ENCODE assay signal across 22 cellular contexts in genomic region chr14:53380041-53380440, GRCh38.
DNase-seq lines count a peak whose midpoint lies in the region; ATAC-seq, FAIRE-seq and TF ChIP-seq lines count a peak whose summit lies in the region.
"Had no signal": no experiment of that assay in that cellular context is flagged by ENCODE, and none has a peak within 500 bp of the region (broad histone marks: within the 10 kb centered on the region; RNA-seq: fewer than 3 reads in every experiment).

No MANE protein-coding gene starts in this region.

- no peaks in the 10 kb centered on the region for H3K4me1 ChIP-seq in GM12878 (ENCODE audit: control insufficient read depth, insufficient read depth, low read length)
- no peaks in the 10 kb centered on the region for H3K4me1 ChIP-seq in PC-9 (replicated peaks; ENCODE audit: insufficient read depth)
- no peaks in the 10 kb centered on the region for H3K4me1 ChIP-seq in SK-N-SH (ENCODE audit: control insufficient read depth in 1 of 2, insufficient read depth in 2 of 2, low read depth in 1 of 2, low read length in 1 of 2)
- H3K4me1 ChIP-seq: Caco-2 had no signal

- H3F3A ChIP-seq in PC-9 (ENCODE audit: insufficient read depth, low read depth), result no peaks in the 10 kb centered on the region
- H3F3A ChIP-seq in SK-N-SH (replicated peaks; ENCODE audit: insufficient read depth), result no peaks in the 10 kb centered on the region

- H3K4me2 ChIP-seq in GM12878 (ENCODE audit: control insufficient read depth, insufficient read depth), result no peak overlapping the region
- no peak overlapping the region for H3K4me2 ChIP-seq in PC-9
- H3K4me2 ChIP-seq in SK-N-SH, result no peak overlapping the region

- no peak for ATAC-seq in GM12878
- ATAC-seq: HepG2 had no signal

- BruUV-seq in GM12878 (replicated peaks; lab: Mats Ljungman, UMichigan), result no TSS peak
- BruUV-seq in PC-9 (replicated peaks; lab: Mats Ljungman, UMichigan), result no TSS peak

- H3K9ac ChIP-seq in GM12878 (ENCODE audit: control insufficient read depth, insufficient read depth, low read length) (no peak overlapping the region), SK-N-SH (no peak overlapping the region)

- FAIRE-seq in GM12878 (lab: Jason Lieb, UNC) (peak; percentile 41), urothelium cell line (lab: Jason Lieb, UNC) (peak; percentile 40)
- FAIRE-seq: A204.1, D721Med, G401.6, GM12892, GM18507, H1, HepG2 had no signal

- CTCF ChIA-PET in GM12878 (lab: Yijun Ruan, JAX) (no interaction called here), PC-9 (lab: Charles Lee) (no interaction called here), SK-N-SH (lab: Yijun Ruan, JAX) (interaction anchor here (1.1 kb wide), 1 partner anchor 8 kb away, joined by 3 read pairs; no protein-coding TSS in a partner anchor)

- no peaks in the 10 kb centered on the region for H4K20me1 ChIP-seq in GM12878 (ENCODE audit: control insufficient read depth, insufficient read depth)
- H4K20me1 ChIP-seq in PC-9 (ENCODE audit: insufficient read depth), result 0 out of 2 replicates have a peak, but pooled peaks cover 3% of the 10 kb centered on the region
- no peaks in the 10 kb centered on the region for H4K20me1 ChIP-seq in SK-N-SH (ENCODE audit: insufficient read depth)

- RAD21 ChIA-PET in GM12878 (lab: Charles Lee; ENCODE audit: unreplicated experiment), result no interaction called here

- no peaks in the 10 kb centered on the region for H3K9me2 ChIP-seq in PC-9 (ENCODE audit: insufficient read depth)
- H3K9me2 ChIP-seq in SK-N-SH, result no peaks in the 10 kb centered on the region

- H3K4me3 ChIP-seq in GM12878 (no peak overlapping the region), fibroblast of mammary gland (ENCODE audit: control insufficient read depth, low read depth, low read length) (no peak overlapping the region), PC-9 (no peak overlapping the region), SK-N-SH (ENCODE audit: low read depth in 2 of 2, low read length in 1 of 2) (no peak overlapping the region)

- H3K36me3 ChIP-seq in GM12878 (ENCODE audit: control insufficient read depth in 2 of 2, insufficient read depth in 2 of 2, low read length in 1 of 2) (no peaks in the 10 kb centered on the region), PC-9 (ENCODE audit: low read depth) (no peaks in the 10 kb centered on the region), SK-N-SH (replicated peaks in 1 of 2; ENCODE audit: control insufficient read depth in 1 of 2, insufficient read depth in 2 of 2, low read length in 1 of 2) (no peaks in the 10 kb centered on the region)

- peak; percentile 22 for DNase-seq in HS-5 (ENCODE audit: low read depth)
- no peak for DNase-seq in GM12878 (ENCODE audit: low read depth, low spot score)
- peak; percentile 42 for DNase-seq in fibroblast of mammary gland (ENCODE audit: low read depth)
- DNase-seq in urothelium cell line (ENCODE audit: low spot score), result no peak
- no peak for DNase-seq in PC-9
- no peak for DNase-seq in NCI-H1105 (lab: John Stamatoyannopoulos, UW)
- no peak for DNase-seq in SK-N-SH
- DNase-seq: ACHN; AML-193; Caco-2; CD4-positive, alpha-beta T cell; H9; KBM-7 had no signal

- H3K9me3 ChIP-seq in GM12878 (replicated peaks; ENCODE audit: control insufficient read depth, insufficient read depth, low read length) (no peaks in the 10 kb centered on the region), PC-9 (ENCODE audit: insufficient read depth, low read depth) (no peaks in the 10 kb centered on the region), SK-N-SH (no peaks in the 10 kb centered on the region)
- H3K9me3 ChIP-seq: Caco-2 had no signal

- TF ChIP-seq RAD21 in GM12878 (IDR thresholded peaks at IDR 0.05; ENCODE audit: insufficient read depth, low read depth, low read length) (no peak), SK-N-SH (IDR thresholded peaks at IDR 0.05; ENCODE audit: low read length) (no peak)

- no peak overlapping the region for H3K27ac ChIP-seq in GM12878 (ENCODE audit: control insufficient read depth, insufficient read depth)
- no peak overlapping the region for H3K27ac ChIP-seq in PC-9
- no peak overlapping the region for H3K27ac ChIP-seq in SK-N-SH (ENCODE audit: low read depth in 2 of 2, low read length in 1 of 2)
- H3K27ac ChIP-seq: C4-2B, HL-60 had no signal

- 39% methylated on average over 2 of the region's 2 CpGs for WGBS in GM12878 (ENCODE audit: insufficient coverage, insufficient replicate concordance, low lambda C conversion rate, missing lambda C conversion rate)
- WGBS in SK-N-SH (ENCODE audit: low lambda C conversion rate), result 10% methylated on average over 2 of the region's 2 CpGs

- no peaks in the 10 kb centered on the region for H3K27me3 ChIP-seq in GM12878 (replicated peaks in 1 of 2; ENCODE audit: control insufficient read depth in 2 of 2, insufficient read depth in 2 of 2, low read length in 1 of 2)
- no peaks in the 10 kb centered on the region for H3K27me3 ChIP-seq in PC-9 (ENCODE audit: insufficient read depth, low read depth)
- H3K27me3 ChIP-seq in SK-N-SH (ENCODE audit: insufficient read depth), result no peaks in the 10 kb centered on the region

- SMC1A ChIA-PET in GM12878 (lab: Charles Lee; ENCODE audit: uncharacterized antibody, unreplicated experiment), result interaction anchor here (0.7 kb wide), 1 partner anchor 560 kb away, joined by 3 read pairs; no protein-coding TSS in a partner anchor

- TF ChIP-seq EP300 in GM12878 (IDR thresholded peaks at IDR 0.05; ENCODE audit: borderline replicate concordance in 1 of 2, control insufficient read depth in 1 of 2, low read depth in 2 of 2, low read length in 2 of 2) (no peak), SK-N-SH (IDR thresholded peaks at IDR 0.05; ENCODE audit: borderline replicate concordance in 1 of 2, low read depth in 1 of 2, low read length in 1 of 2) (no peak)

- in situ Hi-C loops in GM12878 (cut with MboI), result no loop called here

- POLR2A ChIA-PET in GM12878 (lab: Charles Lee), result no interaction called here
- POLR2A ChIA-PET in PC-9 (lab: Charles Lee; ENCODE audit: unreplicated experiment), result no interaction called here
- POLR2A ChIA-PET in SK-N-SH (lab: Yijun Ruan, JAX), result no interaction called here

- H3K79me2 ChIP-seq in GM12878 (ENCODE audit: control insufficient read depth, insufficient read depth, low read length) (no peaks in the 10 kb centered on the region), PC-9 (ENCODE audit: low read depth) (no peaks in the 10 kb centered on the region), SK-N-SH (ENCODE audit: insufficient read depth) (no peaks in the 10 kb centered on the region)

- TF ChIP-seq CTCF in GM12878 (IDR thresholded peaks at IDR 0.05 in 2 of 3, conservative IDR thresholded peaks at IDR 0.05 in 1 of 3; ENCODE audit: control insufficient read depth in 2 of 3, extremely low read depth in 1 of 3, insufficient read depth in 1 of 3, low read depth in 3 of 3, low read length in 3 of 3) (no peak), fibroblast of mammary gland (conservative IDR thresholded peaks at IDR 0.05; ENCODE audit: control insufficient read depth, insufficient read depth, low read depth, low read length) (no peak), PC-9 (conservative IDR thresholded peaks at IDR 0.05) (no peak), SK-N-SH (IDR thresholded peaks at IDR 0.05) (no peak)

- intact Hi-C loops in GM12878 (cut with micrococcal nuclease; ENCODE audit: unreplicated experiment), result no loop called here
- intact Hi-C loops in PC-9 (cut with micrococcal nuclease; ENCODE audit: unreplicated experiment), result no loop called here

- TF ChIP-seq POLR2A in GM12878 (IDR thresholded peaks at IDR 0.05; ENCODE audit: low read depth, low read length), result no peak

- H2AFZ ChIP-seq in GM12878 (ENCODE audit: control insufficient read depth, low read depth, low read length) (no peak overlapping the region), PC-9 (no peak overlapping the region), SK-N-SH (ENCODE audit: low read depth) (no peak overlapping the region)

TF ChIP-seq in GM12878, 131 proteins besides CTCF, POLR2A, EP300 and RAD21:
- TF ChIP-seq JUNB (IDR thresholded peaks at IDR 0.05) (no peak), MYB (IDR thresholded peaks at IDR 0.05; ENCODE audit: borderline replicate concordance, low read depth, low read length) (no peak)
TF ChIP-seq in GM12878: peak in this region for 0.

TF ChIP-seq in SK-N-SH, 30 proteins besides CTCF, POLR2A, EP300 and RAD21:
- no peak for TF ChIP-seq NFIC (IDR thresholded peaks at IDR 0.05; ENCODE audit: borderline replicate concordance)
- TF ChIP-seq FOSL2 (IDR thresholded peaks at IDR 0.05; ENCODE audit: borderline replicate concordance, low read depth), result no peak
- no peak for TF ChIP-seq REST (IDR thresholded peaks at IDR 0.05; ENCODE audit: low read depth, low read length)
- TF ChIP-seq USF2 (IDR thresholded peaks at IDR 0.05; ENCODE audit: borderline replicate concordance, low read depth, low read length), result no peak
- TF ChIP-seq RFX5 (IDR thresholded peaks at IDR 0.05; ENCODE audit: low read length), result no peak

Comparison
In these comparisons a context has a peak if more than half of its experiments do, and no peak if none do; other contexts are left out.
1. DNase-seq: peak in HS-5 (single experiment) and fibroblast of mammary gland (single experiment); none in GM12878 (single experiment), urothelium cell line (single experiment), PC-9 (0 of 2), NCI-H1105 (single experiment) and SK-N-SH (single experiment).